ENCODE assay signal across 1 cellular context in the genomic region with DNA sequence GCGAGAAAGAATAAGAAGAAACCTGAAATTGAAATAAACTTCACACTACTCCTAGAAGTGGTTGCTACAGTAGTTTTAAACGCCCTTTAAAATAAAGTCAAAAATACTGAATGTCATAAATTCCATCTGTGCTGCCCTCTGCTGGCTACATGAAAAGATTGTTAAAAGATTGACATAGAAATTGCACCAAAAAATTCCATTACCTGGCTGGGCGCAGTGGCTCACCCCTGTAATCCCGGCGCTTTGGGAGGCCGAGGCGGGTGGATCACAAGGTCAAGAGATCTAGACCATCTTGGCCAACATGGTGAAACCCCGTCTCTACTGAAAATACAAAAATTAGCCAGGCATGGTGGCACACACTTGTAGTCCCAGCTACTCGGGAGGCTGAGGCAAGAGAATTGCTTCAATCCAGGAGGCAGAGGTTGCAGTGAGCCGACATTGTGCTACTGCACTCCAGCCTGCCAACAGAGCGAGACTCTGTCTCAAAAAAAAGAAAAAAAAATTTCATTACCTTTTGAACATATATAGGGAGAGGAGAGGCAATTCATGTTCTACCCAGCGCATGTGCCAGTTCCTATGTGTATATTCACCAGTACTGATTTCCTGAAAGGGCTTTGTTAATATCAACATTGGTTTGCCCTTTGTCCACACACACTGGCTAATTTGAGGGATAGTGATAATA.
TF ChIP-seq lines count a peak whose summit lies in the region.

No MANE protein-coding gene starts in this region.

TF ChIP-seq in H1, 55 proteins besides CTCF, POLR2A, EP300 and RAD21:
- TF ChIP-seq, protein P1, sequence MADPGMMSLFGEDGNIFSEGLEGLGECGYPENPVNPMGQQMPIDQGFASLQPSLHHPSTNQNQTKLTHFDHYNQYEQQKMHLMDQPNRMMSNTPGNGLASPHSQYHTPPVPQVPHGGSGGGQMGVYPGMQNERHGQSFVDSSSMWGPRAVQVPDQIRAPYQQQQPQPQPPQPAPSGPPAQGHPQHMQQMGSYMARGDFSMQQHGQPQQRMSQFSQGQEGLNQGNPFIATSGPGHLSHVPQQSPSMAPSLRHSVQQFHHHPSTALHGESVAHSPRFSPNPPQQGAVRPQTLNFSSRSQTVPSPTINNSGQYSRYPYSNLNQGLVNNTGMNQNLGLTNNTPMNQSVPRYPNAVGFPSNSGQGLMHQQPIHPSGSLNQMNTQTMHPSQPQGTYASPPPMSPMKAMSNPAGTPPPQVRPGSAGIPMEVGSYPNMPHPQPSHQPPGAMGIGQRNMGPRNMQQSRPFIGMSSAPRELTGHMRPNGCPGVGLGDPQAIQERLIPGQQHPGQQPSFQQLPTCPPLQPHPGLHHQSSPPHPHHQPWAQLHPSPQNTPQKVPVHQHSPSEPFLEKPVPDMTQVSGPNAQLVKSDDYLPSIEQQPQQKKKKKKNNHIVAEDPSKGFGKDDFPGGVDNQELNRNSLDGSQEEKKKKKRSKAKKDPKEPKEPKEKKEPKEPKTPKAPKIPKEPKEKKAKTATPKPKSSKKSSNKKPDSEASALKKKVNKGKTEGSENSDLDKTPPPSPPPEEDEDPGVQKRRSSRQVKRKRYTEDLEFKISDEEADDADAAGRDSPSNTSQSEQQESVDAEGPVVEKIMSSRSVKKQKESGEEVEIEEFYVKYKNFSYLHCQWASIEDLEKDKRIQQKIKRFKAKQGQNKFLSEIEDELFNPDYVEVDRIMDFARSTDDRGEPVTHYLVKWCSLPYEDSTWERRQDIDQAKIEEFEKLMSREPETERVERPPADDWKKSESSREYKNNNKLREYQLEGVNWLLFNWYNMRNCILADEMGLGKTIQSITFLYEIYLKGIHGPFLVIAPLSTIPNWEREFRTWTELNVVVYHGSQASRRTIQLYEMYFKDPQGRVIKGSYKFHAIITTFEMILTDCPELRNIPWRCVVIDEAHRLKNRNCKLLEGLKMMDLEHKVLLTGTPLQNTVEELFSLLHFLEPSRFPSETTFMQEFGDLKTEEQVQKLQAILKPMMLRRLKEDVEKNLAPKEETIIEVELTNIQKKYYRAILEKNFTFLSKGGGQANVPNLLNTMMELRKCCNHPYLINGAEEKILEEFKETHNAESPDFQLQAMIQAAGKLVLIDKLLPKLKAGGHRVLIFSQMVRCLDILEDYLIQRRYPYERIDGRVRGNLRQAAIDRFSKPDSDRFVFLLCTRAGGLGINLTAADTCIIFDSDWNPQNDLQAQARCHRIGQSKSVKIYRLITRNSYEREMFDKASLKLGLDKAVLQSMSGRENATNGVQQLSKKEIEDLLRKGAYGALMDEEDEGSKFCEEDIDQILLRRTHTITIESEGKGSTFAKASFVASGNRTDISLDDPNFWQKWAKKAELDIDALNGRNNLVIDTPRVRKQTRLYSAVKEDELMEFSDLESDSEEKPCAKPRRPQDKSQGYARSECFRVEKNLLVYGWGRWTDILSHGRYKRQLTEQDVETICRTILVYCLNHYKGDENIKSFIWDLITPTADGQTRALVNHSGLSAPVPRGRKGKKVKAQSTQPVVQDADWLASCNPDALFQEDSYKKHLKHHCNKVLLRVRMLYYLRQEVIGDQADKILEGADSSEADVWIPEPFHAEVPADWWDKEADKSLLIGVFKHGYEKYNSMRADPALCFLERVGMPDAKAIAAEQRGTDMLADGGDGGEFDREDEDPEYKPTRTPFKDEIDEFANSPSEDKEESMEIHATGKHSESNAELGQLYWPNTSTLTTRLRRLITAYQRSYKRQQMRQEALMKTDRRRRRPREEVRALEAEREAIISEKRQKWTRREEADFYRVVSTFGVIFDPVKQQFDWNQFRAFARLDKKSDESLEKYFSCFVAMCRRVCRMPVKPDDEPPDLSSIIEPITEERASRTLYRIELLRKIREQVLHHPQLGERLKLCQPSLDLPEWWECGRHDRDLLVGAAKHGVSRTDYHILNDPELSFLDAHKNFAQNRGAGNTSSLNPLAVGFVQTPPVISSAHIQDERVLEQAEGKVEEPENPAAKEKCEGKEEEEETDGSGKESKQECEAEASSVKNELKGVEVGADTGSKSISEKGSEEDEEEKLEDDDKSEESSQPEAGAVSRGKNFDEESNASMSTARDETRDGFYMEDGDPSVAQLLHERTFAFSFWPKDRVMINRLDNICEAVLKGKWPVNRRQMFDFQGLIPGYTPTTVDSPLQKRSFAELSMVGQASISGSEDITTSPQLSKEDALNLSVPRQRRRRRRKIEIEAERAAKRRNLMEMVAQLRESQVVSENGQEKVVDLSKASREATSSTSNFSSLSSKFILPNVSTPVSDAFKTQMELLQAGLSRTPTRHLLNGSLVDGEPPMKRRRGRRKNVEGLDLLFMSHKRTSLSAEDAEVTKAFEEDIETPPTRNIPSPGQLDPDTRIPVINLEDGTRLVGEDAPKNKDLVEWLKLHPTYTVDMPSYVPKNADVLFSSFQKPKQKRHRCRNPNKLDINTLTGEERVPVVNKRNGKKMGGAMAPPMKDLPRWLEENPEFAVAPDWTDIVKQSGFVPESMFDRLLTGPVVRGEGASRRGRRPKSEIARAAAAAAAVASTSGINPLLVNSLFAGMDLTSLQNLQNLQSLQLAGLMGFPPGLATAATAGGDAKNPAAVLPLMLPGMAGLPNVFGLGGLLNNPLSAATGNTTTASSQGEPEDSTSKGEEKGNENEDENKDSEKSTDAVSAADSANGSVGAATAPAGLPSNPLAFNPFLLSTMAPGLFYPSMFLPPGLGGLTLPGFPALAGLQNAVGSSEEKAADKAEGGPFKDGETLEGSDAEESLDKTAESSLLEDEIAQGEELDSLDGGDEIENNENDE (IDR thresholded peaks at IDR 0.05; ENCODE audit: insufficient replicate concordance, low read length) = no peak
- TF ChIP-seq SP1 (IDR thresholded peaks at IDR 0.05; ENCODE audit: low read depth, low read length) = no peak
- no peak for TF ChIP-seq NRF1 (IDR thresholded peaks at IDR 0.05; ENCODE audit: low read depth, low read length)
- TF ChIP-seq, protein P2, sequence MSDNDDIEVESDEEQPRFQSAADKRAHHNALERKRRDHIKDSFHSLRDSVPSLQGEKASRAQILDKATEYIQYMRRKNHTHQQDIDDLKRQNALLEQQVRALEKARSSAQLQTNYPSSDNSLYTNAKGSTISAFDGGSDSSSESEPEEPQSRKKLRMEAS (IDR thresholded peaks at IDR 0.05) = no peak
- no peak for TF ChIP-seq TBP (IDR thresholded peaks at IDR 0.05; ENCODE audit: low read depth, low read length)
- no peak for TF ChIP-seq SRF (IDR thresholded peaks at IDR 0.05; ENCODE audit: low read depth, low read length)
- no peak for TF ChIP-seq PHF8 (conservative IDR thresholded peaks at IDR 0.05; ENCODE audit: low read depth, low read length)
